In the genomic region with DNA sequence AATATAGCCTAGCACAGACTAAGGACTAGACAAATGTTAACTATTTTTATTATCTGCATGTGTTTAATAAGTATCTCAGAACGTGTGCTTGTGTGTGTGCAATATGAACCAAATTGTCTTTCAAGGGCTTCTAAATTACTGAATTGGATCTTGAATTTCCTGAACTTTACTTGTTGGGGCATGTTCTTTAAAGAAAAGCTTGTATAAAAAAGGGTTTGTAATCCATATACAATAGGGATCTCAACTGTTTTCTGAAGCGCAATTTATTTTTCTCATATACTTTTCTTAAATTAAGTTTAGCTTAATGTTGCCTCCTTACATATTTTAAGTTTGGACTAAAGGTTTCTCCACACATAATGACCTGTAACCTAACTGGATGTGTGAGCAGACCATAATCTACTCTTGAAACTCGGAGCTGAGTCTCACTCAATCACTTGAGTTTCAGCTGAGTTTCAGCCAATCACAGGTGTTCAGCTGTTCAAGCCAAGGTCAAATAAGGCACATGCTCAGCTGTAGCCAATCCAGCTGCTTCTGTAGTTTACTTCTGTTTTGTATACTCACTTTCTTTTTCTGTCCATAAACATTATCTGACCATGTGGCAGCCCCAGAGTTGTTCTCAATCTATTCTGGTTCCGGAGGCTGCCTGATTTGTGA, we compare ENCODE assay signal across 9 cellular contexts.
DNase-seq lines count a peak whose midpoint lies in the region; ATAC-seq and TF ChIP-seq lines count a peak whose summit lies in the region.
"Had no signal": no experiment of that assay in that cellular context is flagged by ENCODE, and none has a peak within 500 bp of the region (broad histone marks: within the 10 kb centered on the region; RNA-seq: fewer than 3 reads in every experiment).

No MANE protein-coding gene starts in this region.

- peak; percentile 80 for DNase-seq in GM10266 (ENCODE audit: extremely low spot score)
- DNase-seq in activated B cell treated with CpG ODN at 0.5 μM for 24 hours = no peak
- DNase-seq in COR-L47 (lab: John Stamatoyannopoulos, UW) = no peak
- DNase-seq in dermis blood vessel endothelial cell = no peak
- DNase-seq in T1000 (lab: John Stamatoyannopoulos, UW) = no peak
- DNase-seq in HUDEP-2 (lab: John Stamatoyannopoulos, UW; ENCODE audit: unreplicated experiment in 76 of 76) = no peak
- DNase-seq: cortex of kidney had no signal

- peak; percentile 86 for ATAC-seq in GM19438 (IDR thresholded peaks at IDR 0.05; ENCODE audit: low read depth, unreplicated experiment)
- ATAC-seq in HG03139 (IDR thresholded peaks at IDR 0.05; ENCODE audit: unreplicated experiment) = peak; percentile 68
- ATAC-seq in activated B cell treated with CpG ODN at 0.5 μM for 24 hours (ENCODE audit: low read depth) = peak; percentile 64

- no peak for TF ChIP-seq CTCF in GM10266 (IDR thresholded peaks at IDR 0.05; ENCODE audit: control insufficient read depth, insufficient read depth, low read depth, missing control alignments)
- TF ChIP-seq CTCF in activated B cell treated with CpG ODN at 0.5 μM for 24 hours (IDR thresholded peaks at IDR 0.05) = no peak

- peak overlapping the region; percentile 86 for H3K27ac Mint-ChIP-seq in activated B cell treated with CpG ODN at 0.5 μM for 24 hours

- peak overlapping the region; percentile 48 for H3K4me3 Mint-ChIP-seq in activated B cell treated with CpG ODN at 0.5 μM for 24 hours

- CTCF ChIA-PET in activated B cell treated with CpG ODN at 0.5 μM for 24 hours (lab: Charles Lee) = interaction anchor here (1.0 to 1.5 kb wide), 3 partner anchors 35 to 97 kb away, joined by 3 to 8 read pairs (median 4); no protein-coding TSS in a partner anchor

- POLR2A ChIA-PET in activated B cell treated with CpG ODN at 0.5 μM for 24 hours (lab: Charles Lee) = interaction anchor here (1.2 to 1.6 kb wide), 3 partner anchors 36 to 73 kb away, joined by 3 to 16 read pairs (median 5); no protein-coding TSS in a partner anchor

- H3K36me3 Mint-ChIP-seq in activated B cell treated with CpG ODN at 0.5 μM for 24 hours (ENCODE audit: low read depth) = no peaks in the 10 kb centered on the region

- no peaks in the 10 kb centered on the region for H3K9me3 Mint-ChIP-seq in activated B cell treated with CpG ODN at 0.5 μM for 24 hours

- intact Hi-C loops in activated B cell treated with CpG ODN at 0.5 μM for 24 hours (cut with micrococcal nuclease) = loop anchor here (1.0 to 5.0 kb wide), 4 partner anchors 35 to 72 kb away; a partner anchor contains a TSS

- peaks cover 38% of the 10 kb centered on the region for H3K4me1 Mint-ChIP-seq in activated B cell treated with CpG ODN at 0.5 μM for 24 hours

- no peaks in the 10 kb centered on the region for H3K27me3 Mint-ChIP-seq in activated B cell treated with CpG ODN at 0.5 μM for 24 hours
